ENCODE assay signal across 33 cellular contexts in the genomic region with DNA sequence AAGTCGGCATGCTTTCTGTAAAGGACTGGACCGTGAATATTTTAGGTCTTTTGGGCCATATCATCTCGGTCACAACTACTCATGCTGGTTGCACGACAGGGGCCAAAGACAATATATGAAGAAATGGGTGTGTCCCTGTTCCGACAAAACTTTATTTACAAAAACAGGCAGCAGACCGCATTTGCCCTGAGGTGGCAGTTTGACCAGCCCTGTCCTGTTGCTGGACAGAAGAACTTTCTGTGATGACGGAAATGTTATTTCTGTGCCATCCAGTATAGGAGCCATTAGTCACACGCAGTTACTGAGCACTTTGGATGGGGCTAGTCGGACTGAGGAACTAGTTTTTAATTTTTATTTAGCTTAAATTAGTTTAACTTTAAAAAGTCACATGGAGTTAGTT.
"Had no signal": no experiment of that assay in that cellular context is flagged by ENCODE, and none has a peak within 500 bp of the region (broad histone marks: within the 10 kb centered on the region; RNA-seq: fewer than 3 reads in every experiment).

No MANE protein-coding gene starts in this region.

- FAIRE-seq: TTC549 had no signal

- H3K9me3 Mint-ChIP-seq: activated CD4-positive, alpha-beta T cell treated with anti-CD3 and anti-CD28 coated beads, Interleukin-2, amount 10 ng/mL, durations not matched to agents 7 days and 5 days; activated naive CD4-positive, alpha-beta T cell treated with anti-CD3 and anti-CD28 coated beads, Interleukin-2, amount 50 U/mL, for 24 hours had no signal

- ATAC-seq: activated CD4-positive, alpha-beta T cell treated with anti-CD3 and anti-CD28 coated beads for 36 hours; activated CD4-positive, CD25-positive, alpha-beta regulatory T cell treated with anti-CD3 and anti-CD28 coated beads, Interleukin-2, amount 50 U/mL, for 24 hours; activated CD8-positive, alpha-beta memory T cell treated with anti-CD3 and anti-CD28 coated beads, Interleukin-2, amount 10 ng/mL, durations not matched to agents 7 days and 5 days; WTC11 had no signal

- H3K4me1 ChIP-seq: ascending aorta had no signal

- H3K36me3 Mint-ChIP-seq: activated naive CD4-positive, alpha-beta T cell treated with anti-CD3 and anti-CD28 coated beads, Interleukin-2, amount 50 U/mL, for 24 hours; activated naive CD8-positive, alpha-beta T cell treated with anti-CD3 and anti-CD28 coated beads, Interleukin-2, amount 10 ng/mL, durations not matched to agents 7 days and 5 days had no signal

- H3K27ac Mint-ChIP-seq: activated CD4-positive, alpha-beta T cell treated with anti-CD3 and anti-CD28 coated beads for 36 hours; activated CD4-positive, alpha-beta T cell treated with anti-CD3 and anti-CD28 coated beads, Interleukin-2, amount 10 ng/mL, durations not matched to agents 7 days and 5 days; activated CD8-positive, alpha-beta memory T cell treated with anti-CD3 and anti-CD28 coated beads, Interleukin-2, amount 10 ng/mL, durations not matched to agents 7 days and 5 days; activated naive CD4-positive, alpha-beta T cell treated with anti-CD3 and anti-CD28 coated beads, Interleukin-2, amount 50 U/mL, for 24 hours; activated naive CD8-positive, alpha-beta T cell treated with anti-CD3 and anti-CD28 coated beads, Interleukin-2, amount 10 ng/mL, durations not matched to agents 7 days and 5 days; activated T-helper 2 cell treated with anti-CD3 and anti-CD28 coated beads, Interferon-gamma antibody, Interleukin-2, Interleukin-4, amounts not matched to agents 10 μg/mL and 5 μg/mL and 100 μg/mL, durations not matched to agents 14 hours and 24 hours and 36 hours; T-helper 1 cell treated with Interleukin-12 subunit alpha and Interleukin-12 subunit beta and Interleukin-4 antibody, amounts not matched to agents 30 μg/mL and 1 μg/mL, for 36 hours; T-helper 2 cell treated with Interferon-gamma antibody and Interleukin-4, amounts not matched to agents 5 μg/mL and 100 μg/mL, for 36 hours; WTC11 had no signal

- H3K4me3 Mint-ChIP-seq: activated CD4-positive, alpha-beta T cell treated with anti-CD3 and anti-CD28 coated beads for 36 hours; activated CD4-positive, alpha-beta T cell treated with anti-CD3 and anti-CD28 coated beads, Interleukin-2, amount 10 ng/mL, durations not matched to agents 7 days and 5 days; activated CD8-positive, alpha-beta memory T cell treated with anti-CD3 and anti-CD28 coated beads, Interleukin-2, amount 10 ng/mL, durations not matched to agents 7 days and 5 days; activated naive CD4-positive, alpha-beta T cell treated with anti-CD3 and anti-CD28 coated beads, Interleukin-2, amount 50 U/mL, for 24 hours; activated naive CD8-positive, alpha-beta T cell treated with anti-CD3 and anti-CD28 coated beads, Interleukin-2, amount 10 ng/mL, durations not matched to agents 7 days and 5 days; T-helper 1 cell treated with Interleukin-12 subunit alpha and Interleukin-12 subunit beta and Interleukin-4 antibody, amounts not matched to agents 30 μg/mL and 1 μg/mL, for 36 hours; T-helper 2 cell treated with Interferon-gamma antibody and Interleukin-4, amounts not matched to agents 5 μg/mL and 100 μg/mL, for 36 hours; WTC11 had no signal

- H3K36me3 ChIP-seq: ascending aorta, SJSA1 had no signal

- H3K9me3 ChIP-seq: SJSA1, SK-N-SH had no signal

- DNase-seq: activated CD4-positive, alpha-beta T cell treated with anti-CD3 and anti-CD28 coated beads for 36 hours; activated CD4-positive, alpha-beta T cell treated with anti-CD3 and anti-CD28 coated beads, Interleukin-2, amount 10 ng/mL, durations not matched to agents 7 days and 5 days; activated CD4-positive, alpha-beta T cell treated with anti-CD3 and anti-CD28 coated beads, Interleukin-2, amount 50 U/mL, for 48 hours; activated CD8-positive, alpha-beta memory T cell treated with anti-CD3 and anti-CD28 coated beads for 24 hours; activated CD8-positive, alpha-beta memory T cell treated with anti-CD3 and anti-CD28 coated beads, Interleukin-2, amount 10 ng/mL, durations not matched to agents 7 days and 5 days; activated CD8-positive, alpha-beta memory T cell treated with anti-CD3 and anti-CD28 coated beads, Interleukin-2, amount 50 U/mL, for 48 hours; activated gamma-delta T cell; activated naive CD4-positive, alpha-beta T cell treated with Interleukin-2 at 50 U/mL for 16 hours; activated naive CD8-positive, alpha-beta T cell treated with anti-CD3 and anti-CD28 coated beads, Interleukin-2, amount 10 ng/mL, durations not matched to agents 7 days and 5 days; amygdala; Kasumi-1; KG1; NCI-H1092 treated with DMSO at 0.1 percent for 48 hours; NCI-H1417; NCI-H187 treated with DMSO at 0.1 percent for 48 hours; NCI-H2081; NCI-H2171 treated with DMSO at 0.1 percent for 48 hours; NCI-H2227 treated with DMSO at 0.1 percent for 48 hours; NCI-H446 treated with DMSO at 0.1 percent for 48 hours; NCI-H526; NCI-H748 treated with DMSO at 0.1 percent for 48 hours; NK-92 treated with Interleukin-12 subunit alpha and Interleukin-12 subunit beta, amount 100 ng/mL, for 24 hours; SHP77 treated with DMSO at 0.1 percent for 48 hours; SK-N-SH had no signal

- H3K9ac ChIP-seq: SK-N-SH had no signal

- H3K4me2 ChIP-seq: SK-N-SH had no signal

- H3K27me3 Mint-ChIP-seq: activated naive CD4-positive, alpha-beta T cell treated with anti-CD3 and anti-CD28 coated beads, Interleukin-2, amount 50 U/mL, for 24 hours had no signal

- H3K4me3 ChIP-seq: ascending aorta, SJSA1 had no signal

- H3K27me3 ChIP-seq: ascending aorta, SJSA1 had no signal

- H3K27ac ChIP-seq: ascending aorta, SJSA1 had no signal
